ENCODE assay signal across 8 cellular contexts in the genomic region with DNA sequence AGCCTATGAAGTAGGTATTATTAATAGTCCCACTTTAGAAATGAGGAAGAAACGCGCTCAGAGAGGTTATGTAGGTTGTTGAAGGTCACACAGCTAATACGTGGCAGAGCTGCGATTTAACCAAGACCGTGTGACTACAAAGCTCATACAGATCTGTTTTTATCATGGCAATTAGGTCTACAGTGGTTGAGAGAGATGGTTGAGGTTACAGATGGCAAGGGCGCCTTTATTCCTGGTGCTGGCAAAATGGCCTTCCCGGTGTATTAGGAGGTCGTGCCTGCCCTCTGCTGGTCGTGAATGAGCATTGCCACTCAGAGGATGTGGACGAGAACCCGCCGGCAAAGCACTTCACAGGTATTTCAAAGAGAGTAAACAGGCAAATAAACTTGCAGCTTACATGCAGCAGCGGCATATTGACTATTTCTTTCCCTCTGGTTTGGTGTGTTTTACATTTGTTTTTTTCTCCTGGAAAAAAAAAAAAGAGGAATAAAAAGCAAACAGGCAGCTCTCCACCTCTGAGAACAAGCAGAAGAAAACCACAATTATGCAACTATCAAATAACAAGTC.
DNase-seq lines count a peak whose midpoint lies in the region; ATAC-seq and TF ChIP-seq lines count a peak whose summit lies in the region.

No MANE protein-coding gene starts in this region.

- H3K4me1 ChIP-seq in colonic mucosa (no peaks in the 10 kb centered on the region), liver (ENCODE audit: control insufficient read depth in 4 of 4, insufficient read depth in 4 of 4, low read length in 3 of 4) (no peaks in the 10 kb centered on the region)

- TF ChIP-seq POLR2A in GM18505 (IDR thresholded peaks at IDR 0.05; ENCODE audit: borderline replicate concordance, extremely low read depth, insufficient read depth, insufficient read length) = no peak

- no peak overlapping the region for H3K4me3 ChIP-seq in GM06990 (replicated peaks; ENCODE audit: low read depth, low read length)
- H3K4me3 ChIP-seq in colonic mucosa = no peak overlapping the region
- H3K4me3 ChIP-seq in liver (ENCODE audit: low read depth in 1 of 3, low read length in 3 of 3) = no peak overlapping the region

- no peaks in the 10 kb centered on the region for H3K36me3 ChIP-seq in GM06990 (ENCODE audit: control insufficient read depth, insufficient read depth, low read length)
- H3K36me3 ChIP-seq in colonic mucosa = no peaks in the 10 kb centered on the region
- H3K36me3 ChIP-seq in liver (ENCODE audit: control insufficient read depth in 4 of 4, insufficient read depth in 3 of 4, low read depth in 1 of 4, low read length in 3 of 4) = no peaks in the 10 kb centered on the region

- no peaks in the 10 kb centered on the region; the same call in 1 of the 2 replicates for H3K27me3 ChIP-seq in GM06990 (replicated peaks; ENCODE audit: control insufficient read depth, insufficient read depth, low read length)
- H3K27me3 ChIP-seq in colonic mucosa = no peaks in the 10 kb centered on the region
- peaks cover 0 to 5% (median 2%) of the 10 kb centered on the region in 4 donors for H3K27me3 ChIP-seq in liver (ENCODE audit: control insufficient read depth in 4 of 4, insufficient read depth in 4 of 4, low read length in 3 of 4)

- WGBS in liver = 18% methylated on average over 13 of the region's 13 CpGs

- TF ChIP-seq CTCF in GM06990 (IDR thresholded peaks at IDR 0.05; ENCODE audit: insufficient read depth, low read length, poor library complexity, severe bottlenecking) = peak; percentile 90
- TF ChIP-seq CTCF in colonic mucosa (IDR thresholded peaks at IDR 0.05) = peak; percentile 81
- peak; percentile 96 for TF ChIP-seq CTCF in liver (IDR thresholded peaks at IDR 0.05; ENCODE audit: low read depth, low read length, missing input control)

- intact Hi-C loops in colonic mucosa (cut with DNase I) = loop anchor here (2.0 kb wide), 2 partner anchors 356 to 780 kb away; no protein-coding TSS in a partner anchor

- H3K27ac ChIP-seq in colonic mucosa = no peak overlapping the region
- no peak overlapping the region for H3K27ac ChIP-seq in liver (ENCODE audit: low read depth in 1 of 2, low read length in 2 of 2)

- no peak overlapping the region for H3K9ac ChIP-seq in colonic mucosa (ENCODE audit: low read depth in 2 of 2, low read length in 2 of 2)
- H3K9ac ChIP-seq in liver (ENCODE audit: low read depth in 1 of 2, low read length in 2 of 2) = no peak overlapping the region

- ATAC-seq in HG03159 (IDR thresholded peaks at IDR 0.05; ENCODE audit: unreplicated experiment) (peak; percentile 84), GM18505 (IDR thresholded peaks at IDR 0.05; ENCODE audit: unreplicated experiment) (no peak)

- TF ChIP-seq RAD21 in liver (IDR thresholded peaks at IDR 0.05) = peak; percentile 96 to 99

- DNase-seq in GM06990 (ENCODE audit: extremely low read depth, insufficient read length) (peak; percentile 6), NCI-H510A treated with DMSO at 0.1 percent for 48 hours (lab: John Stamatoyannopoulos, UW) (peak; percentile 88), colonic mucosa (peak; percentile 63)
- DNase-seq in activated CD4-positive, alpha-beta T cell treated with anti-CD3 and anti-CD28 coated beads for 4 hours = peak; percentile 18 to 36
- DNase-seq in stimulated activated CD4-positive, alpha-beta T cell treated with anti-CD3 and anti-CD28 coated beads, TNF-alpha, amount 100 ng/mL, for 4 hours (ENCODE audit: low read depth in 3 of 3) = peak; percentile 8 to 22 (median 9)

- H3K9me3 ChIP-seq in colonic mucosa (no peaks in the 10 kb centered on the region), liver (ENCODE audit: control insufficient read depth in 4 of 4, low read length in 3 of 4) (no peaks in the 10 kb centered on the region)

TF ChIP-seq in liver, 16 proteins besides CTCF, POLR2A, EP300 and RAD21:
- TF ChIP-seq FOXA2 (IDR thresholded peaks at IDR 0.05) = no peak
- TF ChIP-seq YY1 (IDR thresholded peaks at IDR 0.05) = peak; percentile 29
TF ChIP-seq in liver: peak in this region for 1.

Comparison
In these comparisons a context has a peak if more than half of its experiments do, and no peak if none do; other contexts are left out.
1. DNase-seq: peak in every context shown above with its lines; median percentile 88 in NCI-H510A treated with DMSO at 0.1 percent for 48 hours; 63 in colonic mucosa; 27 in activated CD4-positive, alpha-beta T cell treated with anti-CD3 and anti-CD28 coated beads for 4 hours; 9 in stimulated activated CD4-positive, alpha-beta T cell treated with anti-CD3 and anti-CD28 coated beads, TNF-alpha, amount 100 ng/mL, for 4 hours; 6 in GM06990.